9 cellular contexts compared by ENCODE assay signal in the genomic region with DNA sequence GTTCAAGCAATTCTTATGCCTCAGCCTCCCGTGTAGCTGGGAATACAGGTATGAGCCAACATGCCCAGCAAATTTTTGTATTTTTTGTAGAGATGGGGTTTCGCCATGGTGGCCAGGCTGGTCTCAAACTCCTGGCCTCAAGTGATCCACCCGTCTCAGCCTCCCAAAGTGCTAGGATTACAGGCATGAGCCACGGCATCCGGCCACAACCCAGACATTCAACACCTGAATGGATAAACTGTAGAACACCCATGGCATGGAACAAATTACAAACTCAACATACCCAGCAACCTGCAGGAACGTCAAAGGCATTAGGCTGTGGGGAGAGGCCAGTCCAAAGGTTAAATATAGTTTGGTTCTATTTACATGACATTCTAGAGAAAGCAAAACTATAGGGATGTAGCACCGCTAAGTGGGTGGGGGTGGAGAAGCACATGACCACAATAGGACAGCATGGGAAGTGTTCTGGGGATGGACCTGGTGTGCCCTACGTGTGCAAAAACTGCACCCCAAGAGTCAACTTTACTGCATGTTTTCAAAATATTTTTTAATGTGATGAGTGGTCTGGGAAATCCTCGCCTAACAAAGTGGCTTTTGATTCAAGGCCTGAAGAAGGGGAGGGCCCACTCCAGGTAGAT. TPM values are rescaled to one million over a fixed set of nuclear protein-coding genes. Genes with fewer than 3 reads are reported as not detected.
A peak's percentile ranks its signal among the peaks of the same experiment; 100 is the strongest.
DNase-seq lines count a peak whose midpoint lies in the region; ATAC-seq and TF ChIP-seq lines count a peak whose summit lies in the region.
"Had no signal": no experiment of that assay in that cellular context is flagged by ENCODE, and none has a peak within 500 bp of the region (broad histone marks: within the 10 kb centered on the region; RNA-seq: fewer than 3 reads in every experiment).

No MANE protein-coding gene starts in this region.

- CTCF ChIA-PET in activated CD4-positive, alpha-beta memory T cell treated with anti-CD3 and anti-CD28 coated beads for 36 hours (lab: Charles Lee), result interaction anchor here (1.0 kb wide), 1 partner anchor 20 kb away, joined by 5 read pairs; no protein-coding TSS in a partner anchor

- no peaks in the 10 kb centered on the region for H3K27me3 ChIP-seq in breast epithelium
- H3K27me3 ChIP-seq in vagina, result no peaks in the 10 kb centered on the region

- ATAC-seq in activated naive CD8-positive, alpha-beta T cell treated with anti-CD3 and anti-CD28 coated beads, Interleukin-2, amount 50 U/mL, for 24 hours, result no peak
- ATAC-seq in memory B cell (ENCODE audit: low read depth) (no peak), HG03571 (IDR thresholded peaks at IDR 0.05; ENCODE audit: unreplicated experiment) (no peak), GM21786 (IDR thresholded peaks at IDR 0.05; ENCODE audit: unreplicated experiment) (no peak)

- H3K4me3 ChIP-seq in breast epithelium, result no peak overlapping the region
- no peak overlapping the region for H3K4me3 ChIP-seq in vagina

- TF ChIP-seq CTCF in breast epithelium (IDR thresholded peaks at IDR 0.05), result no peak
- no peak for TF ChIP-seq CTCF in vagina (IDR thresholded peaks at IDR 0.05)

- no peaks in the 10 kb centered on the region for H3K36me3 ChIP-seq in breast epithelium
- H3K36me3 ChIP-seq in vagina, result peaks cover 0 to 26% of the 10 kb centered on the region in 2 donors

- no peak overlapping the region for H3K4me3 Mint-ChIP-seq in activated naive CD8-positive, alpha-beta T cell treated with anti-CD3 and anti-CD28 coated beads for 36 hours
- no peak overlapping the region for H3K4me3 Mint-ChIP-seq in activated naive CD8-positive, alpha-beta T cell treated with anti-CD3 and anti-CD28 coated beads, Interleukin-2, amount 50 U/mL, for 24 hours
- H3K4me3 Mint-ChIP-seq in memory B cell, result no peak overlapping the region
- H3K4me3 Mint-ChIP-seq in activated CD4-positive, alpha-beta memory T cell treated with anti-CD3 and anti-CD28 coated beads for 36 hours, result no peak overlapping the region

- POLR2A ChIA-PET in activated CD4-positive, alpha-beta memory T cell treated with anti-CD3 and anti-CD28 coated beads for 36 hours (lab: Charles Lee), result no interaction called here

- peaks cover 28% of the 10 kb centered on the region for H3K36me3 Mint-ChIP-seq in activated naive CD8-positive, alpha-beta T cell treated with anti-CD3 and anti-CD28 coated beads for 36 hours
- H3K36me3 Mint-ChIP-seq in activated naive CD8-positive, alpha-beta T cell treated with anti-CD3 and anti-CD28 coated beads, Interleukin-2, amount 50 U/mL, for 24 hours (ENCODE audit: low read depth), result peaks cover 31% of the 10 kb centered on the region
- H3K36me3 Mint-ChIP-seq in memory B cell, result peaks cover 10% of the 10 kb centered on the region
- H3K36me3 Mint-ChIP-seq in activated CD4-positive, alpha-beta memory T cell treated with anti-CD3 and anti-CD28 coated beads for 36 hours, result peaks cover 23% of the 10 kb centered on the region

- intact Hi-C loops in breast epithelium (cut with DNase I; ENCODE audit: low total_unique reads) (no loop called here), vagina (cut with DNase I) (loop anchor here (10.0 kb wide), 1 partner anchor 123 kb away; no protein-coding TSS in a partner anchor)
- intact Hi-C loops in activated CD4-positive, alpha-beta memory T cell treated with anti-CD3 and anti-CD28 coated beads for 36 hours (cut with micrococcal nuclease), result no loop called here

- TF ChIP-seq POLR2A in breast epithelium (IDR thresholded peaks at IDR 0.05), result no peak
- no peak for TF ChIP-seq POLR2A in vagina (IDR thresholded peaks at IDR 0.05)

- peaks cover 26% of the 10 kb centered on the region for H3K4me1 Mint-ChIP-seq in activated naive CD8-positive, alpha-beta T cell treated with anti-CD3 and anti-CD28 coated beads for 36 hours
- H3K4me1 Mint-ChIP-seq in activated naive CD8-positive, alpha-beta T cell treated with anti-CD3 and anti-CD28 coated beads, Interleukin-2, amount 50 U/mL, for 24 hours, result peaks cover 34% of the 10 kb centered on the region
- peaks cover 37% of the 10 kb centered on the region for H3K4me1 Mint-ChIP-seq in memory B cell
- peaks cover 10% of the 10 kb centered on the region for H3K4me1 Mint-ChIP-seq in activated CD4-positive, alpha-beta memory T cell treated with anti-CD3 and anti-CD28 coated beads for 36 hours (ENCODE audit: low read depth)

- no peaks in the 10 kb centered on the region for H3K9me3 ChIP-seq in breast epithelium
- H3K9me3 ChIP-seq in vagina, result no peaks in the 10 kb centered on the region

- H3K27me3 Mint-ChIP-seq in activated naive CD8-positive, alpha-beta T cell treated with anti-CD3 and anti-CD28 coated beads for 36 hours, result peaks cover 3% of the 10 kb centered on the region
- no peaks in the 10 kb centered on the region for H3K27me3 Mint-ChIP-seq in activated naive CD8-positive, alpha-beta T cell treated with anti-CD3 and anti-CD28 coated beads, Interleukin-2, amount 50 U/mL, for 24 hours
- no peaks in the 10 kb centered on the region for H3K27me3 Mint-ChIP-seq in memory B cell
- no peaks in the 10 kb centered on the region for H3K27me3 Mint-ChIP-seq in activated CD4-positive, alpha-beta memory T cell treated with anti-CD3 and anti-CD28 coated beads for 36 hours

- H3K4me1 ChIP-seq in breast epithelium (peaks cover 4 to 8% of the 10 kb centered on the region in 2 donors), vagina (peaks cover 40% of the 10 kb centered on the region)

- peak overlapping the region; percentile 4 for H3K27ac Mint-ChIP-seq in activated naive CD8-positive, alpha-beta T cell treated with anti-CD3 and anti-CD28 coated beads for 36 hours
- H3K27ac Mint-ChIP-seq in activated naive CD8-positive, alpha-beta T cell treated with anti-CD3 and anti-CD28 coated beads, Interleukin-2, amount 50 U/mL, for 24 hours, result no peak overlapping the region
- peak overlapping the region; percentile 96 for H3K27ac Mint-ChIP-seq in memory B cell
- H3K27ac Mint-ChIP-seq in activated CD4-positive, alpha-beta memory T cell treated with anti-CD3 and anti-CD28 coated beads for 36 hours, result no peak overlapping the region

- no peaks in the 10 kb centered on the region for H3K9me3 Mint-ChIP-seq in activated naive CD8-positive, alpha-beta T cell treated with anti-CD3 and anti-CD28 coated beads for 36 hours
- H3K9me3 Mint-ChIP-seq in activated naive CD8-positive, alpha-beta T cell treated with anti-CD3 and anti-CD28 coated beads, Interleukin-2, amount 50 U/mL, for 24 hours, result no peaks in the 10 kb centered on the region
- peaks cover 3% of the 10 kb centered on the region for H3K9me3 Mint-ChIP-seq in memory B cell
- H3K9me3 Mint-ChIP-seq in activated CD4-positive, alpha-beta memory T cell treated with anti-CD3 and anti-CD28 coated beads for 36 hours, result no peaks in the 10 kb centered on the region

- H3K27ac ChIP-seq in breast epithelium (peak overlapping the region; percentile 13 to 72), vagina (peak overlapping the region; percentile 64)

- no peak for DNase-seq in activated naive CD8-positive, alpha-beta T cell treated with anti-CD3 and anti-CD28 coated beads for 36 hours
- DNase-seq in activated naive CD8-positive, alpha-beta T cell treated with anti-CD3 and anti-CD28 coated beads, Interleukin-2, amount 50 U/mL, for 24 hours, result no peak
- DNase-seq in breast epithelium (ENCODE audit: low spot score in 2 of 2), result no peak
- no peak for DNase-seq in memory B cell (ENCODE audit: low spot score in 2 of 2)
- DNase-seq in vagina (ENCODE audit: extremely low spot score in 2 of 2), result no peak
- no peak for DNase-seq in activated CD4-positive, alpha-beta memory T cell treated with anti-CD3 and anti-CD28 coated beads for 36 hours
- DNase-seq: activated gamma-delta T cell had no signal

RNA-seq across cellular contexts. Expression of a gene that starts 6.5 kb away (rescaled TPM):
- under 1 TPM; 0.34 to 0.43 TPM for total RNA-seq in activated naive CD8-positive, alpha-beta T cell treated with anti-CD3 and anti-CD28 coated beads for 36 hours
- total RNA-seq in breast epithelium, result under 1 TPM; 0.64 to 0.73 (median 0.66) TPM
- total RNA-seq in vagina, result not detected
- under 1 TPM; 0.26 to 0.27 TPM for total RNA-seq in activated CD4-positive, alpha-beta memory T cell treated with anti-CD3 and anti-CD28 coated beads for 36 hours

RNA-seq across cellular contexts. Expression of a gene that starts 10.5 kb away (rescaled TPM):
- total RNA-seq in activated naive CD8-positive, alpha-beta T cell treated with anti-CD3 and anti-CD28 coated beads for 36 hours, result 10 to 100 TPM; 32.5 to 35.2 TPM
- total RNA-seq in breast epithelium (10 to 100 TPM; 22.4 to 44.8 (median 31.1) TPM), vagina (31.4 TPM)
- total RNA-seq in activated CD4-positive, alpha-beta memory T cell treated with anti-CD3 and anti-CD28 coated beads for 36 hours, result 10 to 100 TPM; 32.5 to 32.7 TPM

RNA-seq across cellular contexts. Expression of a gene that starts 27.3 kb away (rescaled TPM):
- total RNA-seq in activated naive CD8-positive, alpha-beta T cell treated with anti-CD3 and anti-CD28 coated beads for 36 hours, result 100 to 1,000 TPM; 131 to 136 TPM
- total RNA-seq in breast epithelium, result 100 to 1,000 TPM in 2 of 3 donors, 10 to 100 TPM in 1; 90.8 to 110 (median 102) TPM
- 100 TPM for total RNA-seq in vagina
- total RNA-seq in activated CD4-positive, alpha-beta memory T cell treated with anti-CD3 and anti-CD28 coated beads for 36 hours, result 100 to 1,000 TPM; 128 to 129 TPM

RNA-seq across cellular contexts. Expression of a gene that starts 32.3 kb away (rescaled TPM):
- total RNA-seq in activated naive CD8-positive, alpha-beta T cell treated with anti-CD3 and anti-CD28 coated beads for 36 hours, result 10 to 100 TPM; 32.6 to 38.3 TPM
- 100 to 1,000 TPM in 2 of 3 donors, 10 to 100 TPM in 1; 85.6 to 300 (median 145) TPM for total RNA-seq in breast epithelium
- 321 TPM for total RNA-seq in vagina
- total RNA-seq in activated CD4-positive, alpha-beta memory T cell treated with anti-CD3 and anti-CD28 coated beads for 36 hours, result 1 to 10 TPM; 5.5 to 6.6 TPM

RNA-seq across cellular contexts. Expression of a gene that starts 51.5 kb away (rescaled TPM):
- total RNA-seq in activated naive CD8-positive, alpha-beta T cell treated with anti-CD3 and anti-CD28 coated beads for 36 hours, result 100 to 1,000 TPM; 287 to 296 TPM
- total RNA-seq in breast epithelium (10 to 100 TPM; 38.9 to 49.8 (median 39.7) TPM), vagina (42.0 TPM)
- total RNA-seq in activated CD4-positive, alpha-beta memory T cell treated with anti-CD3 and anti-CD28 coated beads for 36 hours, result 100 to 1,000 TPM; 189 to 212 TPM

Comparison
In these comparisons a context has a peak if more than half of its experiments do, and no peak if none do; other contexts are left out.
1. H3K27ac Mint-ChIP-seq: peak in activated naive CD8-positive, alpha-beta T cell treated with anti-CD3 and anti-CD28 coated beads for 36 hours (single experiment) and memory B cell (single experiment); none in activated naive CD8-positive, alpha-beta T cell treated with anti-CD3 and anti-CD28 coated beads, Interleukin-2, amount 50 U/mL, for 24 hours (single experiment) and activated CD4-positive, alpha-beta memory T cell treated with anti-CD3 and anti-CD28 coated beads for 36 hours (single experiment).